ENCODE assay signal across 20 cellular contexts in genomic region chr13:45683701-45684100, GRCh38. TPM values are rescaled to one million over a fixed set of nuclear protein-coding genes. Genes with fewer than 3 reads are reported as not detected.
DNase-seq lines count a peak whose midpoint lies in the region; ATAC-seq, FAIRE-seq and TF ChIP-seq lines count a peak whose summit lies in the region.
"Had no signal": no experiment of that assay in that cellular context is flagged by ENCODE, and none has a peak within 500 bp of the region (broad histone marks: within the 10 kb centered on the region; RNA-seq: fewer than 3 reads in every experiment).

No MANE protein-coding gene starts in this region.

- H3K4ac ChIP-seq in neuronal stem cell (ENCODE audit: low read length) = no peak overlapping the region

- SMC1A ChIA-PET in GM12878 (lab: Charles Lee; ENCODE audit: uncharacterized antibody, unreplicated experiment) = interaction anchor here (0.7 to 2.5 kb wide), 11 partner anchors 9 to 60 kb away, joined by 3 to 19 read pairs (median 3); no protein-coding TSS in a partner anchor

- H2BK120ac ChIP-seq in neuronal stem cell (ENCODE audit: low read depth, low read length) = no peak overlapping the region

- H3K18ac ChIP-seq in neuronal stem cell (ENCODE audit: low read length) = peak overlapping the region; percentile 63

- no peak overlapping the region for H4K91ac ChIP-seq in neuronal stem cell (ENCODE audit: low read depth, low read length, poor library complexity)

- H2BK12ac ChIP-seq in neuronal stem cell (ENCODE audit: low read length) = no peak overlapping the region

- DNase-seq in ELR (ENCODE audit: low read depth) = peak; percentile 12
- DNase-seq in HEK293T (ENCODE audit: extremely low spot score) = peak; percentile 28
- no peak for DNase-seq in GM12878 (ENCODE audit: low read depth, low spot score)
- DNase-seq in neuronal stem cell (ENCODE audit: low spot score) = no peak
- DNase-seq in middle frontal gyrus (ENCODE audit: extremely low spot score, low spot score) = no peak
- DNase-seq in DMS79 (lab: John Stamatoyannopoulos, UW) = no peak
- DNase-seq in activated effector memory CD4-positive, alpha-beta T cell treated with anti-CD3 and anti-CD28 coated beads, Interleukin-2, amount 50 U/mL, for 16 hours = no peak
- DNase-seq: activated naive CD8-positive, alpha-beta T cell treated with anti-CD3 and anti-CD28 coated beads, Interleukin-2, amount 10 ng/mL, durations not matched to agents 7 days and 5 days; heart right ventricle; NCI-H1105; NCI-H510A; sigmoid colon; stimulated activated CD4-positive, alpha-beta T cell treated with anti-CD3 and anti-CD28 coated beads, Interleukin-4, amount 100 ng/mL, for 1 hour; T-helper 1 cell had no signal

- POLR2A ChIA-PET in HEK293T (lab: Yijun Ruan, JAX) = no interaction called here
- POLR2A ChIA-PET in GM12878 (lab: Charles Lee) = interaction anchor here (1.1 kb wide), 1 partner anchor 58 kb away, joined by 4 read pairs; no protein-coding TSS in a partner anchor

- peak; percentile 63 for ATAC-seq in GM12878
- ATAC-seq in GM21723 (IDR thresholded peaks at IDR 0.05; ENCODE audit: unreplicated experiment) = no peak
- ATAC-seq: activated CD4-positive, CD25-positive, alpha-beta regulatory T cell treated with anti-CD3 and anti-CD28 coated beads, Interleukin-2, amount 50 U/mL, for 24 hours; heart right ventricle; left lobe of liver; naive thymus-derived CD8-positive, alpha-beta T cell had no signal

- H3K14ac ChIP-seq in neuronal stem cell (ENCODE audit: low read length) = no peak overlapping the region

- H3K9me3 ChIP-seq in GM12878 (replicated peaks; ENCODE audit: control insufficient read depth, insufficient read depth, low read length) = no peaks in the 10 kb centered on the region
- H3K9me3 ChIP-seq in neuronal stem cell (replicated peaks in 1 of 2; ENCODE audit: control insufficient read depth in 2 of 2, insufficient read depth in 1 of 2, low read depth in 1 of 2, low read length in 2 of 2) = no peaks in the 10 kb centered on the region
- H3K9me3 ChIP-seq: heart right ventricle, sigmoid colon had no signal

- no peak overlapping the region for H2BK15ac ChIP-seq in neuronal stem cell (ENCODE audit: low read length)

- TF ChIP-seq RAD21 in GM12878 (IDR thresholded peaks at IDR 0.05; ENCODE audit: insufficient read depth, low read depth, low read length) = no peak

- no peak overlapping the region for H3K27ac ChIP-seq in GM12878 (ENCODE audit: control insufficient read depth, insufficient read depth)
- no peak overlapping the region for H3K27ac ChIP-seq in neuronal stem cell (replicated peaks; ENCODE audit: low read length)
- H3K27ac ChIP-seq: epithelial cell of prostate, heart right ventricle, sigmoid colon had no signal

- H2AK5ac ChIP-seq in neuronal stem cell (ENCODE audit: low read depth, low read length) = no peak overlapping the region

- no peaks in the 10 kb centered on the region for H4K20me1 ChIP-seq in GM12878 (ENCODE audit: control insufficient read depth, insufficient read depth)

- TF ChIP-seq EP300 in GM12878 (IDR thresholded peaks at IDR 0.05; ENCODE audit: borderline replicate concordance in 1 of 2, control insufficient read depth in 1 of 2, low read depth in 2 of 2, low read length in 2 of 2) = no peak

- H2BK5ac ChIP-seq in neuronal stem cell (ENCODE audit: low read length) = no peak overlapping the region

- RAD21 ChIA-PET in GM12878 (lab: Charles Lee; ENCODE audit: unreplicated experiment) = interaction anchor here (0.5 to 1.5 kb wide), 8 partner anchors 11 to 326 kb away, joined by 3 to 8 read pairs (median 4); no protein-coding TSS in a partner anchor

- intact Hi-C loops in GM12878 (cut with micrococcal nuclease; ENCODE audit: unreplicated experiment) = no loop called here

- FAIRE-seq in GM12878 (lab: Jason Lieb, UNC) = no peak

- H3K36me3 ChIP-seq in GM12878 (ENCODE audit: control insufficient read depth in 2 of 2, insufficient read depth in 2 of 2, low read length in 1 of 2) = peaks cover 0 to 6% of the 10 kb centered on the region in 2 experiments; a peak in 2 of 4 replicates
- H3K36me3 ChIP-seq in neuronal stem cell (replicated peaks in 1 of 2; ENCODE audit: control insufficient read depth in 2 of 2, insufficient read depth in 2 of 2, low read length in 2 of 2) = no peaks in the 10 kb centered on the region
- H3K36me3 ChIP-seq: heart right ventricle, sigmoid colon had no signal

- H3K4me3 ChIP-seq in GM12878 (no peak overlapping the region), neuronal stem cell (ENCODE audit: low read length in 2 of 2) (no peak overlapping the region)
- H3K4me3 ChIP-seq: heart right ventricle, sigmoid colon had no signal

- TF ChIP-seq POLR2A in GM12878 (IDR thresholded peaks at IDR 0.05; ENCODE audit: low read depth, low read length) = no peak

- H4K8ac ChIP-seq in neuronal stem cell (ENCODE audit: low read depth, low read length) = peak overlapping the region; percentile 85

- H3K4me2 ChIP-seq in GM12878 (ENCODE audit: control insufficient read depth, insufficient read depth) = no peak overlapping the region
- H3K4me2 ChIP-seq in neuronal stem cell (ENCODE audit: insufficient read depth, low read length, poor library complexity, severe bottlenecking) = no peak overlapping the region

- H3K9ac ChIP-seq in GM12878 (ENCODE audit: control insufficient read depth, insufficient read depth, low read length) (no peak overlapping the region), neuronal stem cell (ENCODE audit: low read depth, low read length, poor library complexity) (no peak overlapping the region)

- H3K79me1 ChIP-seq in neuronal stem cell (ENCODE audit: low read depth, low read length) = no peaks in the 10 kb centered on the region

- CTCF ChIA-PET in HEK293T (lab: Yijun Ruan, JAX) = interaction anchor here (0.8 to 1.4 kb wide), 5 partner anchors 13 to 172 kb away, joined by 3 read pairs; partner anchors contain the start of gene CBY2
- CTCF ChIA-PET in GM12878 (lab: Yijun Ruan, JAX) = interaction anchor here (0.6 to 2.3 kb wide), 11 partner anchors 8 to 1201 kb away, joined by 3 to 25 read pairs (median 5); partner anchors contain the start of gene CBY2

- in situ Hi-C loops in GM12878 (cut with MboI) = no loop called here

- no peak overlapping the region for H3K23ac ChIP-seq in neuronal stem cell (ENCODE audit: low read depth, low read length, poor library complexity)

- peak; percentile 27 to 36 (median 31); a peak in 4 of 6 replicates for TF ChIP-seq CTCF in GM12878 (IDR thresholded peaks at IDR 0.05 in 2 of 3, conservative IDR thresholded peaks at IDR 0.05 in 1 of 3; ENCODE audit: control insufficient read depth in 2 of 3, extremely low read depth in 1 of 3, insufficient read depth in 1 of 3, low read depth in 3 of 3, low read length in 3 of 3)

- H2AFZ ChIP-seq in GM12878 (ENCODE audit: control insufficient read depth, low read depth, low read length) = no peak overlapping the region
- no peak overlapping the region for H2AFZ ChIP-seq in neuronal stem cell (ENCODE audit: low read length)

- H3K27me3 ChIP-seq in GM12878 (replicated peaks in 1 of 2; ENCODE audit: control insufficient read depth in 2 of 2, insufficient read depth in 2 of 2, low read length in 1 of 2) (no peaks in the 10 kb centered on the region), neuronal stem cell (ENCODE audit: control insufficient read depth in 3 of 3, insufficient read depth in 3 of 3, low read depth in 1 of 3, low read length in 3 of 3) (peaks cover 0 to 22% (median 0%) of the 10 kb centered on the region in 3 experiments)
- H3K27me3 ChIP-seq: sigmoid colon had no signal

- 36% methylated on average over 3 of the region's 3 CpGs for WGBS in GM12878 (ENCODE audit: insufficient coverage, insufficient replicate concordance, low lambda C conversion rate, missing lambda C conversion rate)
- WGBS in neuronal stem cell (ENCODE audit: extremely low coverage in 2 of 2, insufficient read length in 2 of 2, insufficient replicate concordance in 1 of 2), 2 donors = no CpG with 5 or more reads among the region's 3 CpGs

- BruUV-seq in GM12878 (replicated peaks; lab: Mats Ljungman, UMichigan) = no TSS peak

- no peaks in the 10 kb centered on the region for H3K79me2 ChIP-seq in GM12878 (ENCODE audit: control insufficient read depth, insufficient read depth, low read length)

- H3K4me1 ChIP-seq in GM12878 (ENCODE audit: control insufficient read depth, insufficient read depth, low read length) (no peaks in the 10 kb centered on the region), neuronal stem cell (ENCODE audit: control insufficient read depth in 2 of 2, insufficient read depth in 1 of 2, low read depth in 1 of 2, low read length in 2 of 2) (no peaks in the 10 kb centered on the region)
- H3K4me1 ChIP-seq: heart right ventricle, sigmoid colon had no signal

TF ChIP-seq in HEK293T, 16 proteins besides CTCF, POLR2A, EP300 and RAD21:
- TF ChIP-seq FOXM1 (IDR thresholded peaks at IDR 0.05; ENCODE audit: borderline replicate concordance) (no peak), FOXK2 (IDR thresholded peaks at IDR 0.05) (no peak), ZNF384 (IDR thresholded peaks at IDR 0.05) (no peak), FOXA1 (IDR thresholded peaks at IDR 0.05) (no peak)

TF ChIP-seq in GM12878, 131 proteins besides CTCF, POLR2A, EP300 and RAD21 (continues in another document):
- TF ChIP-seq ZNF622 (IDR thresholded peaks at IDR 0.05) = no peak
- no peak for TF ChIP-seq CEBPB (IDR thresholded peaks at IDR 0.05; ENCODE audit: borderline replicate concordance in 1 of 2, low read depth in 2 of 2, low read length in 2 of 2)
- TF ChIP-seq HDAC6 (IDR thresholded peaks at IDR 0.05; ENCODE audit: unreplicated experiment) = no peak
- TF ChIP-seq FOXK2 (IDR thresholded peaks at IDR 0.05) = no peak
- no peak for TF ChIP-seq MEF2B (IDR thresholded peaks at IDR 0.05; ENCODE audit: partially characterized antibody, poor library complexity, severe bottlenecking)

RNA-seq across cellular contexts. Expression of gene CBY2, which starts 18.4 kb away (rescaled TPM):
- total RNA-seq in GM12878 (2013; cell fraction: nucleolus; rRNA removed) = not detected in 2 replicates
- total RNA-seq in GM12878 (2014; rRNA removed) = not detected in 2 replicates
- 0.13 TPM in 1 of 2 replicates, not detected in the other for total RNA-seq in GM12878 (2014; rRNA removed; fragmentation: Illumina TruSeq; extraction: Trizol)
- total RNA-seq in GM12878 (2021) = 0.53 and 0.64 TPM in 2 replicates
- not detected for polyA plus RNA-seq in GM12878 (2011; ENCODE audit: low read depth)
- polyA plus RNA-seq in GM12878 (2011; rRNA removed) = not detected in 2 replicates
- polyA plus RNA-seq in GM12878 (2011; cell fraction: cytosol; rRNA removed) = 0.12 TPM in 1 of 2 replicates, not detected in the other
- 0.07 TPM in 1 of 2 replicates, not detected in the other for polyA plus RNA-seq in GM12878 (2011; cell fraction: nucleus; rRNA removed)
- not detected in 2 replicates for polyA plus RNA-seq in GM12878 (2012)
- polyA plus RNA-seq in GM12878 (2014; fragmentation: Illumina TruSeq; extraction: Trizol) = not detected in 2 replicates
- not detected for polyA plus RNA-seq in GM12878 (2014; fragmentation: Nextera tagmentation; extraction: Ambion mirVana)
- not detected in 2 replicates for polyA plus RNA-seq in GM12878 (2014; rRNA removed)
- under 1 TPM; 0.08 to 0.32 TPM for polyA plus RNA-seq in GM12878 (2016; fragmentation: Nextera tagmentation; extraction: Ambion mirVana)
- polyA minus RNA-seq in GM12878 (2011; rRNA and poly(A)+ RNA removed) = 0.29 and 0.36 TPM in 2 replicates
- polyA minus RNA-seq in GM12878 (2011; cell fraction: cytosol; rRNA and poly(A)+ RNA removed) = not detected in 2 replicates
- polyA minus RNA-seq in GM12878 (2011; cell fraction: nucleus; rRNA and poly(A)+ RNA removed) = 0.24 and 1.1 TPM in 2 replicates
- 0.08 TPM for polyA plus RNA-seq in neuronal stem cell (2013, experiment 1 of 2)
- 0.10 TPM for polyA plus RNA-seq in neuronal stem cell (2013, experiment 2 of 2)
- total RNA-seq: activated naive CD8-positive, alpha-beta T cell treated with anti-CD3 and anti-CD28 coated beads, Interleukin-2, amount 10 ng/mL, durations not matched to agents 7 days and 5 days; heart right ventricle; left lobe of liver; naive thymus-derived CD8-positive, alpha-beta T cell; sigmoid colon had no signal
- polyA plus RNA-seq: heart right ventricle; naive thymus-derived CD8-positive, alpha-beta T cell; sigmoid colon; urinary bladder had no signal

Comparison
In these comparisons a context has a peak if more than half of its experiments do, and no peak if none do; other contexts are left out.
1. DNase-seq: peak in ELR (single experiment) and HEK293T (single experiment); none in GM12878 (single experiment), neuronal stem cell (single experiment), middle frontal gyrus (single experiment), DMS79 (single experiment) and activated effector memory CD4-positive, alpha-beta T cell treated with anti-CD3 and anti-CD28 coated beads, Interleukin-2, amount 50 U/mL, for 16 hours (single experiment).